Comparison of ENCODE assay signal across 9 cellular contexts in genomic region chr6:170307080-170307545, GRCh38. TPM values are rescaled to one million over a fixed set of nuclear protein-coding genes. Genes with fewer than 3 reads are reported as not detected.
A peak's percentile ranks its signal among the peaks of the same experiment; 100 is the strongest.
DNase-seq lines count a peak whose midpoint lies in the region; ATAC-seq, FAIRE-seq and TF ChIP-seq lines count a peak whose summit lies in the region.
"Had no signal": no experiment of that assay in that cellular context is flagged by ENCODE, and none has a peak within 500 bp of the region (broad histone marks: within the 10 kb centered on the region; RNA-seq: fewer than 3 reads in every experiment).

No MANE protein-coding gene starts in this region.

- FAIRE-seq in H54 (lab: Jason Lieb, UNC) = no peak
- FAIRE-seq: TTC549 had no signal

- H3K27ac ChIP-seq in Karpas-422 (ENCODE audit: low read length) (peak overlapping the region; percentile 54), cingulate gyrus (ENCODE audit: low read depth, low read length) (peak overlapping the region; percentile 92)

- peaks cover 40% of the 10 kb centered on the region for H3K4me1 ChIP-seq in Karpas-422 (ENCODE audit: low read length)

- H3K36me3 ChIP-seq in Karpas-422 (ENCODE audit: insufficient read depth, low read length) = no peaks in the 10 kb centered on the region

- intact Hi-C loops in natural killer cell (cut with micrococcal nuclease) = loop anchor here (5.0 kb wide), 2 partner anchors 135 to 155 kb away; no protein-coding TSS in a partner anchor

- ATAC-seq in natural killer cell (no peak), HG03460 (IDR thresholded peaks at IDR 0.05; ENCODE audit: unreplicated experiment) (no peak), HG03097 (IDR thresholded peaks at IDR 0.05; ENCODE audit: low FRiP score, unreplicated experiment) (no peak)

- peak overlapping the region; percentile 92 to 93 for H3K27ac Mint-ChIP-seq in natural killer cell

- H4K20me1 ChIP-seq in Karpas-422 (ENCODE audit: insufficient read depth, low read depth, low read length) = peaks cover 10% of the 10 kb centered on the region; the same call in 1 of the 2 replicates

- peak overlapping the region; percentile 32; the same call in 1 of the 2 replicates for H2AFZ ChIP-seq in Karpas-422 (ENCODE audit: low read length)

- peaks cover 44 to 45% of the 10 kb centered on the region in 2 donors for H3K4me1 Mint-ChIP-seq in natural killer cell

- peak overlapping the region; percentile 89 for H3K4me3 ChIP-seq in AG09309 (ENCODE audit: control insufficient read depth, low read depth, low read length)
- peak overlapping the region; percentile 84 for H3K4me3 ChIP-seq in Karpas-422 (ENCODE audit: low read length)

- H3K4me2 ChIP-seq in Karpas-422 (ENCODE audit: low read depth, low read length, poor library complexity, severe bottlenecking) = peak overlapping the region; percentile 88

- H3K4me3 Mint-ChIP-seq in natural killer cell = peak overlapping the region; percentile 96

- no peaks in the 10 kb centered on the region for H3K36me3 Mint-ChIP-seq in natural killer cell

- H3K27me3 ChIP-seq in Karpas-422 (ENCODE audit: low read length) = no peaks in the 10 kb centered on the region

- H3K9me2 ChIP-seq in Karpas-422 (replicated peaks; ENCODE audit: insufficient read depth, low read length) = no peaks in the 10 kb centered on the region

- no peak for TF ChIP-seq POLR2A in H54 (IDR thresholded peaks at IDR 0.05; ENCODE audit: low read depth, low read length)

- no peaks in the 10 kb centered on the region for H3K9me3 ChIP-seq in Karpas-422 (ENCODE audit: low read length)

- H3K9ac ChIP-seq in Karpas-422 (ENCODE audit: low read length) = peak overlapping the region; percentile 87

- H3K79me2 ChIP-seq in Karpas-422 (ENCODE audit: low read length) = peaks cover 55% of the 10 kb centered on the region

- TF ChIP-seq CTCF in AG09309 (IDR thresholded peaks at IDR 0.05; ENCODE audit: control insufficient read depth, insufficient read depth, low read depth, low read length, missing control alignments) (no peak), natural killer cell (IDR thresholded peaks at IDR 0.05) (no peak)

- H3K27me3 Mint-ChIP-seq in natural killer cell (ENCODE audit: low read depth in 2 of 2) = peaks cover 16 to 17% of the 10 kb centered on the region in 2 donors

- H3K9me3 Mint-ChIP-seq in natural killer cell = no peaks in the 10 kb centered on the region

- no peak for DNase-seq in AG09309 (ENCODE audit: low read depth)
- DNase-seq in Karpas-422 = no peak
- DNase-seq in natural killer cell = no peak
- no peak for DNase-seq in H54 (ENCODE audit: insufficient read length, low spot score)
- no peak for DNase-seq in activated effector memory CD4-positive, alpha-beta T cell treated with Interleukin-2 at 50 U/mL for 16 hours

RNA-seq across cellular contexts. Expression of gene FAM120B, which starts 0.6 kb away (rescaled TPM):
- 22.4 and 32.1 TPM in 2 replicates for total RNA-seq in Karpas-422 (2014; rRNA removed; shearing (Covaris generic); ENCODE audit: low replicate concordance)
- total RNA-seq in natural killer cell = 10 to 100 TPM; 37.8 to 55.6 (median 39.9) TPM

RNA-seq across cellular contexts. Expression of gene DLL1, which starts 16.2 kb away (rescaled TPM):
- 0.18 and 0.26 TPM in 2 replicates for total RNA-seq in Karpas-422 (2014; rRNA removed; shearing (Covaris generic); ENCODE audit: low replicate concordance)
- total RNA-seq in natural killer cell = 10 to 100 TPM in 1 of 3 donors, 1 to 10 TPM in 2; 4.3 to 16.9 (median 6.0) TPM
